20 cellular contexts compared by ENCODE assay signal in the genomic region with DNA sequence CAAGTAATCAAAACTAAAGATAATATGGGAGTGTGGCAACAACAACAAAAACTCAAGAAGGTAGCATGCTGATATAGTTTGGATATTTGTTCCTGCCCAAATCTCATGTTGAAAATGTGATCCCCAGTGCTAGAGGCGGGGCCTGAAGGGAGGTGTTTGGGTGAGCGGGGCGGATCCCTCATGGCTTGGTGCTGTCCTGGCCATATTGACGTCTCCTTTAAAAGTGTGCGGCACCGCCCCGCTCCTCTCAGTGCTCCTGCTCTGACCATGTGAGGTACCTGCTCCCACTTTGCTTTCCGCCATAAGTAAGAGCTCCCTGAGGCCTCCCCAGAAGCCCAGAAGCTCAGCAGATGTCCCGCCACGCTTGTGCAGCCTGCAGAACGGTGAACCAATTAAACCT.
"Had no signal": no experiment of that assay in that cellular context is flagged by ENCODE, and none has a peak within 500 bp of the region (broad histone marks: within the 10 kb centered on the region; RNA-seq: fewer than 3 reads in every experiment).

No MANE protein-coding gene starts in this region.

- H3K36me3 ChIP-seq: gastrocnemius medialis had no signal

- H3K27ac ChIP-seq: brain microvascular endothelial cell, coronary artery, gastrocnemius medialis, heart right ventricle, spleen, tibial artery had no signal

- H3K4me3 ChIP-seq: coronary artery, gastrocnemius medialis, heart right ventricle, spleen, tibial artery had no signal

- H3K27me3 Mint-ChIP-seq: activated naive CD4-positive, alpha-beta T cell treated with anti-CD3 and anti-CD28 coated beads, Interleukin-2, amount 10 ng/mL, durations not matched to agents 7 days and 5 days; activated naive CD8-positive, alpha-beta T cell treated with anti-CD3 and anti-CD28 coated beads, Interleukin-2, amount 50 U/mL, for 24 hours had no signal

- H3K4me3 Mint-ChIP-seq: activated naive CD4-positive, alpha-beta T cell treated with anti-CD3 and anti-CD28 coated beads, Interleukin-2, amount 10 ng/mL, durations not matched to agents 7 days and 5 days; activated naive CD8-positive, alpha-beta T cell treated with anti-CD3 and anti-CD28 coated beads, Interleukin-2, amount 50 U/mL, for 24 hours; activated T-cell treated with anti-CD3 and anti-CD28 coated beads, Interleukin-2, amount 50 U/mL, for 4 hours; neural crest cell had no signal

- ATAC-seq: activated naive CD8-positive, alpha-beta T cell treated with anti-CD3 and anti-CD28 coated beads, Interleukin-2, amount 50 U/mL, for 24 hours; activated T-cell treated with anti-CD3 and anti-CD28 coated beads, Interleukin-2, amount 50 U/mL, for 4 hours; gastrocnemius medialis; heart right ventricle; left ventricle myocardium superior had no signal

- H3K27me3 ChIP-seq: brain microvascular endothelial cell, gastrocnemius medialis, heart right ventricle, spleen, tibial artery had no signal

- H3K27ac Mint-ChIP-seq: activated naive CD4-positive, alpha-beta T cell treated with anti-CD3 and anti-CD28 coated beads, Interleukin-2, amount 10 ng/mL, durations not matched to agents 7 days and 5 days; activated naive CD8-positive, alpha-beta T cell treated with anti-CD3 and anti-CD28 coated beads, Interleukin-2, amount 50 U/mL, for 24 hours had no signal

- DNase-seq: activated CD4-positive, alpha-beta T cell treated with anti-CD3 and anti-CD28 coated beads, Interleukin-2, amount 50 U/mL, for 1 hour; activated CD4-positive, CD25-positive, alpha-beta regulatory T cell treated with anti-CD3 and anti-CD28 coated beads, Interleukin-2, amount 50 U/mL, for 72 hours; activated CD8-positive, alpha-beta memory T cell treated with anti-CD3 and anti-CD28 coated beads, Interleukin-2, amount 50 U/mL, for 4 hours; activated naive CD4-positive, alpha-beta T cell treated with anti-CD3 and anti-CD28 coated beads, Interleukin-2, amount 10 ng/mL, durations not matched to agents 7 days and 5 days; activated naive CD8-positive, alpha-beta T cell treated with anti-CD3 and anti-CD28 coated beads, Interleukin-2, amount 50 U/mL, for 24 hours; activated T-cell treated with anti-CD3 and anti-CD28 coated beads, Interleukin-2, amount 50 U/mL, for 4 hours; aorta; brain microvascular endothelial cell; central memory CD4-positive, alpha-beta T cell; erythroblast; gastrocnemius medialis; heart right ventricle; left ventricle myocardium superior; retina; spleen; stimulated activated CD4-positive, alpha-beta T cell treated with anti-CD3 and anti-CD28 coated beads, Interleukin-4, amount 100 ng/mL, for 4 hours; stimulated activated naive CD4-positive, alpha-beta T cell; tibial artery had no signal

- H3K9me3 Mint-ChIP-seq: neural crest cell had no signal

- H3K4me1 Mint-ChIP-seq: activated naive CD4-positive, alpha-beta T cell treated with anti-CD3 and anti-CD28 coated beads, Interleukin-2, amount 10 ng/mL, durations not matched to agents 7 days and 5 days had no signal
